1 cellular context compared by ENCODE assay signal in the genomic region with DNA sequence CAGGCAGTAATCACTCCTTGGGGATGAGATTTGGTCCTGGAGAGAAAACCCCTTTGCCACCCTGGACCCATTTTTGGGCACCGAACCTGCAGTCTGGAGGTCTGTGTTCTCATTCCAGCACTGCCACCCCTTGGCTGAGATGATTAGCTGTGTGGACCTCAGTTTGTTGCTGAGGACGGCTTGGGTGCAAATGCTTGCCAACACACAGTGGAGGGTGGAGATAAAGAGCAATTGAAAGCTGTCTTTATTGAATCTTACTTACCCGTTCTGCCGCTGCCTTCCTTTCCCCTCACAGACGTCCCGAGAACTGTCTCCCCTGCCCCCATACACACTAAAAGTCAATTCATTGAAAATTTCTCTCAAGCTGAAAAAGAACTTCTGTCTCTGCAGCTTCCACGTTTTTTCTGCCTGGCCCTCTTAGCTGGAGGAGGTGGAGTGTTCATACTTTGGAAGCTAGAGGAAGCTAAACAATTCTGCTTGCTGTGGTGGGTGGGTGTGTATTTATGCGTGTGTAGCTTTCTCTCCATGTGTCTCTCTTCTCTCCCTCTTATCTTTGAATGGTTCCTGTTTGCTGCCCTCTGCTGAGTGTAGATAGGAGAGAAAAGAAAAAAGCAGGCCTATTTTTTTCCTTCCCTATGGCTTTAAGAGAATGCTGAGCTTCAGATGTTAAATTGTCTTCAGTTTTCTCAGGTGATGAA.
TF ChIP-seq lines count a peak whose summit lies in the region.

No MANE protein-coding gene starts in this region.

TF ChIP-seq in K562, 482 proteins besides CTCF, POLR2A, EP300 and RAD21 (continued from another document and continues in another):
- peak in 1 of 2 experiments; percentile 44; a peak in 1 of 4 replicates for TF ChIP-seq ZNF318 (IDR thresholded peaks at IDR 0.05; ENCODE audit: borderline replicate concordance in 1 of 2, low read depth in 1 of 2)
- TF ChIP-seq SPI1 (IDR thresholded peaks at IDR 0.05; ENCODE audit: borderline replicate concordance, low read depth, low read length): no peak
- TF ChIP-seq U2AF2 (optimal IDR thresholded peaks at IDR 0.05; ENCODE audit: low read depth, low read length): no peak
- TF ChIP-seq LEF1 (IDR thresholded peaks at IDR 0.05): peak; percentile 91
- no peak for TF ChIP-seq HNRNPH1 (optimal IDR thresholded peaks at IDR 0.05; ENCODE audit: low read depth, low read length)
- TF ChIP-seq PHF21A (IDR thresholded peaks at IDR 0.05; ENCODE audit: borderline replicate concordance, low read depth): no peak
- TF ChIP-seq ZNF253 (CRISPR knock-in tag; conservative IDR thresholded peaks at IDR 0.05): no peak
- TF ChIP-seq BRD4 (IDR thresholded peaks at IDR 0.05): no peak
- TF ChIP-seq EP400 (IDR thresholded peaks at IDR 0.05): peak; percentile 88
- no peak for TF ChIP-seq SETDB1 (IDR thresholded peaks at IDR 0.05; ENCODE audit: low read length)
- TF ChIP-seq IRF2 (CRISPR knock-in tag; IDR thresholded peaks at IDR 0.05): no peak
- TF ChIP-seq DDX20 (tag; IDR thresholded peaks at IDR 0.05; ENCODE audit: low read depth): no peak
- TF ChIP-seq ARNT (IDR thresholded peaks at IDR 0.05): peak; percentile 73 to 95
- no peak for TF ChIP-seq NR3C1 (CRISPR knock-in tag; IDR thresholded peaks at IDR 0.05)
- 0 out of 2 replicates have a peak, but pooled peaks have one; percentile 34 for TF ChIP-seq STAT6 (CRISPR knock-in tag; IDR thresholded peaks at IDR 0.05)
- no peak for TF ChIP-seq ID3 (CRISPR knock-in tag; IDR thresholded peaks at IDR 0.05)
- TF ChIP-seq ID3 (tag; IDR thresholded peaks at IDR 0.05): no peak
- TF ChIP-seq MLLT1 (IDR thresholded peaks at IDR 0.05): peak; percentile 76 to 81
- TF ChIP-seq ZNF124 (CRISPR knock-in tag; IDR thresholded peaks at IDR 0.05): no peak
- TF ChIP-seq SP1 (CRISPR knock-in tag; IDR thresholded peaks at IDR 0.05): no peak
- TF ChIP-seq CHD4 (IDR thresholded peaks at IDR 0.05; ENCODE audit: insufficient read depth, insufficient replicate concordance, low read depth, low read length, poor library complexity, severe bottlenecking): no peak
- TF ChIP-seq, protein P1, sequence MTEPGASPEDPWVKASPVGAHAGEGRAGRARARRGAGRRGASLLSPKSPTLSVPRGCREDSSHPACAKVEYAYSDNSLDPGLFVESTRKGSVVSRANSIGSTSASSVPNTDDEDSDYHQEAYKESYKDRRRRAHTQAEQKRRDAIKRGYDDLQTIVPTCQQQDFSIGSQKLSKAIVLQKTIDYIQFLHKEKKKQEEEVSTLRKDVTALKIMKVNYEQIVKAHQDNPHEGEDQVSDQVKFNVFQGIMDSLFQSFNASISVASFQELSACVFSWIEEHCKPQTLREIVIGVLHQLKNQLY (CRISPR knock-in tag; conservative IDR thresholded peaks at IDR 0.05): no peak
- no peak for TF ChIP-seq CHD7 (IDR thresholded peaks at IDR 0.05; ENCODE audit: low read depth, low read length)
- no peak for TF ChIP-seq ZNF511 (CRISPR knock-in tag; IDR thresholded peaks at IDR 0.05)
